In genomic region chr10:32004161-32004591, GRCh38 we compare ENCODE assay signal across 10 cellular contexts. TPM values are rescaled to one million over a fixed set of nuclear protein-coding genes. Genes with fewer than 3 reads are reported as not detected.
DNase-seq lines count a peak whose midpoint lies in the region; ATAC-seq and TF ChIP-seq lines count a peak whose summit lies in the region.
"Had no signal": no experiment of that assay in that cellular context is flagged by ENCODE, and none has a peak within 500 bp of the region (broad histone marks: within the 10 kb centered on the region; RNA-seq: fewer than 3 reads in every experiment).

No MANE protein-coding gene starts in this region.

- H3K9me3 Mint-ChIP-seq in CD4-positive, CD25-positive, alpha-beta regulatory T cell, result no peaks in the 10 kb centered on the region
- no peaks in the 10 kb centered on the region for H3K9me3 Mint-ChIP-seq in endodermal cell
- no peaks in the 10 kb centered on the region for H3K9me3 Mint-ChIP-seq in naive thymus-derived CD8-positive, alpha-beta T cell
- no peaks in the 10 kb centered on the region for H3K9me3 Mint-ChIP-seq in activated CD4-positive, alpha-beta memory T cell treated with anti-CD3 and anti-CD28 coated beads for 36 hours
- H3K9me3 Mint-ChIP-seq: activated B cell treated with CpG ODN at 0.5 μM for 24 hours had no signal

- CTCF ChIA-PET in activated CD4-positive, alpha-beta memory T cell treated with anti-CD3 and anti-CD28 coated beads for 36 hours (lab: Charles Lee), result interaction anchor here (1.0 to 8.1 kb wide), 4 partner anchors 14 to 143 kb away, joined by 3 to 77 read pairs (median 3); partner anchors contain the start of gene KIF5B

- H3K9ac ChIP-seq in endodermal cell (ENCODE audit: extremely low read depth, low read length, poor library complexity, severe bottlenecking), result no peak overlapping the region

- H3K36me3 ChIP-seq in CD4-positive, CD25-positive, alpha-beta regulatory T cell (ENCODE audit: control insufficient read depth, insufficient read depth, low read length), result peaks cover 5% of the 10 kb centered on the region
- H3K36me3 ChIP-seq in MG63 (peaks cover 22% of the 10 kb centered on the region), endodermal cell (ENCODE audit: control insufficient read depth, insufficient read depth, low read length) (peaks cover 18% of the 10 kb centered on the region)

- no peaks in the 10 kb centered on the region for H3K9me3 ChIP-seq in CD4-positive, CD25-positive, alpha-beta regulatory T cell (ENCODE audit: control insufficient read depth in 2 of 2, low read length in 2 of 2)
- H3K9me3 ChIP-seq in MG63 (no peaks in the 10 kb centered on the region), endodermal cell (ENCODE audit: control insufficient read depth, low read length) (no peaks in the 10 kb centered on the region)

- no peak for ATAC-seq in CD4-positive, CD25-positive, alpha-beta regulatory T cell (ENCODE audit: low read depth in 2 of 2)
- ATAC-seq in naive thymus-derived CD8-positive, alpha-beta T cell, result peak in 1 of 2 donors; percentile 22
- ATAC-seq in GM19324 (IDR thresholded peaks at IDR 0.05; ENCODE audit: low FRiP score, unreplicated experiment), result no peak

- TF ChIP-seq CTCF in endodermal cell (conservative IDR thresholded peaks at IDR 0.05), result no peak

- H3K27me3 ChIP-seq in CD4-positive, CD25-positive, alpha-beta regulatory T cell (ENCODE audit: control insufficient read depth, insufficient read depth, low read length), result no peaks in the 10 kb centered on the region
- no peaks in the 10 kb centered on the region for H3K27me3 ChIP-seq in MG63
- H3K27me3 ChIP-seq in endodermal cell (ENCODE audit: control insufficient read depth, insufficient read depth, low read length, poor library complexity, severe bottlenecking), result no peaks in the 10 kb centered on the region

- no peaks in the 10 kb centered on the region for H3K27me3 Mint-ChIP-seq in CD4-positive, CD25-positive, alpha-beta regulatory T cell
- no peaks in the 10 kb centered on the region for H3K27me3 Mint-ChIP-seq in endodermal cell (ENCODE audit: insufficient read depth)
- no peaks in the 10 kb centered on the region for H3K27me3 Mint-ChIP-seq in naive thymus-derived CD8-positive, alpha-beta T cell
- H3K27me3 Mint-ChIP-seq in activated CD4-positive, alpha-beta memory T cell treated with anti-CD3 and anti-CD28 coated beads for 36 hours, result no peaks in the 10 kb centered on the region
- H3K27me3 Mint-ChIP-seq: activated B cell treated with CpG ODN at 0.5 μM for 24 hours had no signal

- WGBS in endodermal cell (ENCODE audit: insufficient coverage in 1 of 2, insufficient read length in 1 of 2), 2 experiments, result 82 to 87% methylated on average over 3 of the region's 3 CpGs

- H3K4me1 Mint-ChIP-seq in CD4-positive, CD25-positive, alpha-beta regulatory T cell, result peaks cover 6 to 23% (median 11%) of the 10 kb centered on the region in 4 donors
- peaks cover 33% of the 10 kb centered on the region for H3K4me1 Mint-ChIP-seq in endodermal cell
- H3K4me1 Mint-ChIP-seq in naive thymus-derived CD8-positive, alpha-beta T cell, result peaks cover 0 to 12% (median 6%) of the 10 kb centered on the region in 4 donors
- H3K4me1 Mint-ChIP-seq in activated CD4-positive, alpha-beta memory T cell treated with anti-CD3 and anti-CD28 coated beads for 36 hours (ENCODE audit: low read depth), result peaks cover 4% of the 10 kb centered on the region

- peaks cover 5% of the 10 kb centered on the region for H3K36me3 Mint-ChIP-seq in CD4-positive, CD25-positive, alpha-beta regulatory T cell
- H3K36me3 Mint-ChIP-seq in endodermal cell (ENCODE audit: low read depth), result peaks cover 19% of the 10 kb centered on the region
- peaks cover 0 to 12% (median 2%) of the 10 kb centered on the region in 3 donors for H3K36me3 Mint-ChIP-seq in naive thymus-derived CD8-positive, alpha-beta T cell
- H3K36me3 Mint-ChIP-seq in activated CD4-positive, alpha-beta memory T cell treated with anti-CD3 and anti-CD28 coated beads for 36 hours, result peaks cover 4% of the 10 kb centered on the region

- H3K27ac ChIP-seq in CD4-positive, CD25-positive, alpha-beta regulatory T cell (ENCODE audit: insufficient read depth, low read length, poor library complexity, severe bottlenecking), result peak overlapping the region; percentile 3
- H3K27ac ChIP-seq in endodermal cell (ENCODE audit: low read depth, low read length), result peak overlapping the region; percentile 70

- no peak overlapping the region for H3K4me3 ChIP-seq in CD4-positive, CD25-positive, alpha-beta regulatory T cell (ENCODE audit: low read depth, low read length)
- no peak overlapping the region for H3K4me3 ChIP-seq in MG63
- H3K4me3 ChIP-seq in endodermal cell (ENCODE audit: low read length), result no peak overlapping the region

- H3K27ac Mint-ChIP-seq in CD4-positive, CD25-positive, alpha-beta regulatory T cell, result peak overlapping the region in 1 of 3 donors; percentile 73
- H3K27ac Mint-ChIP-seq in endodermal cell, result peak overlapping the region; percentile 74
- H3K27ac Mint-ChIP-seq in naive thymus-derived CD8-positive, alpha-beta T cell, result peak overlapping the region in 8 of 10 donors; percentile 48 to 84 (median 60)
- no peak overlapping the region for H3K27ac Mint-ChIP-seq in activated CD4-positive, alpha-beta memory T cell treated with anti-CD3 and anti-CD28 coated beads for 36 hours
- H3K27ac Mint-ChIP-seq: activated B cell treated with CpG ODN at 0.5 μM for 24 hours had no signal

- intact Hi-C loops in activated CD4-positive, alpha-beta memory T cell treated with anti-CD3 and anti-CD28 coated beads for 36 hours (cut with micrococcal nuclease), result no loop called here

- H3K4me1 ChIP-seq in CD4-positive, CD25-positive, alpha-beta regulatory T cell (ENCODE audit: control insufficient read depth, insufficient read depth, low read length, poor library complexity, severe bottlenecking), result peaks cover 5% of the 10 kb centered on the region
- peaks cover 2% of the 10 kb centered on the region for H3K4me1 ChIP-seq in endodermal cell (ENCODE audit: control insufficient read depth, insufficient read depth, low read length)

- H3K4me3 Mint-ChIP-seq in CD4-positive, CD25-positive, alpha-beta regulatory T cell, result no peak overlapping the region
- H3K4me3 Mint-ChIP-seq in endodermal cell, result no peak overlapping the region
- H3K4me3 Mint-ChIP-seq in naive thymus-derived CD8-positive, alpha-beta T cell, result no peak overlapping the region
- H3K4me3 Mint-ChIP-seq in activated CD4-positive, alpha-beta memory T cell treated with anti-CD3 and anti-CD28 coated beads for 36 hours, result no peak overlapping the region
- H3K4me3 Mint-ChIP-seq: activated B cell treated with CpG ODN at 0.5 μM for 24 hours had no signal

- POLR2A ChIA-PET in naive thymus-derived CD8-positive, alpha-beta T cell (lab: Charles Lee), result interaction anchor here (0.6 to 2.2 kb wide), 3 partner anchors 16 to 142 kb away, joined by 3 to 7 read pairs (median 3); no protein-coding TSS in a partner anchor
- POLR2A ChIA-PET in activated CD4-positive, alpha-beta memory T cell treated with anti-CD3 and anti-CD28 coated beads for 36 hours (lab: Charles Lee), result interaction anchor here (0.8 kb wide), 1 partner anchor 30 kb away, joined by 3 read pairs; no protein-coding TSS in a partner anchor

- DNase-seq in CD4-positive, CD25-positive, alpha-beta regulatory T cell, result no peak
- peak; percentile 12 for DNase-seq in MG63
- DNase-seq in endodermal cell, result peak; percentile 78
- DNase-seq in naive thymus-derived CD8-positive, alpha-beta T cell, result no peak
- DNase-seq in HT-29 (ENCODE audit: low spot score), result no peak
- DNase-seq in activated CD4-positive, alpha-beta memory T cell treated with anti-CD3 and anti-CD28 coated beads for 36 hours, result no peak
- no peak for DNase-seq in HuH-7 (ENCODE audit: low spot score)
- DNase-seq: activated B cell treated with CpG ODN at 0.5 μM for 24 hours; stimulated activated CD8-positive, alpha-beta memory T cell treated with anti-CD3 and anti-CD28 coated beads, Interleukin-4, amount 100 ng/mL, for 48 hours had no signal

RNA-seq across cellular contexts. Expression of gene KIF5B, which starts 52.0 kb away (rescaled TPM):
- 69.0 TPM for total RNA-seq in CD4-positive, CD25-positive, alpha-beta regulatory T cell
- 10 to 100 TPM; 20.9 to 31.9 (median 24.6) TPM for polyA plus RNA-seq in CD4-positive, CD25-positive, alpha-beta regulatory T cell
- total RNA-seq in MG63 (2014; rRNA removed; shearing (Covaris generic); ENCODE audit: low replicate concordance), result 27.7 and 52.2 TPM in 2 replicates
- total RNA-seq in endodermal cell, result 100 to 1,000 TPM in 1 of 2 donors, 10 to 100 TPM in 1; 90.8 to 104 TPM
- polyA plus RNA-seq in endodermal cell (2013, experiment 1 of 2), result 120 TPM
- 126 TPM for polyA plus RNA-seq in endodermal cell (2013, experiment 2 of 2)
- total RNA-seq in naive thymus-derived CD8-positive, alpha-beta T cell, result 10 to 100 TPM; 46.6 to 47.8 TPM
- 10 to 100 TPM; 17.0 to 19.6 (median 17.9) TPM for polyA plus RNA-seq in naive thymus-derived CD8-positive, alpha-beta T cell
- 51.0 TPM in 2 replicates for total RNA-seq in HT-29 (2014; rRNA removed; shearing (Covaris generic))
- total RNA-seq in activated CD4-positive, alpha-beta memory T cell treated with anti-CD3 and anti-CD28 coated beads for 36 hours, result 10 to 100 TPM; 73.9 to 75.2 TPM

Comparison
In these comparisons a context has a peak if more than half of its experiments do, and no peak if none do; other contexts are left out.
1. DNase-seq: peak in MG63 (single experiment) and endodermal cell (single experiment); none in CD4-positive, CD25-positive, alpha-beta regulatory T cell (0 of 3), naive thymus-derived CD8-positive, alpha-beta T cell (0 of 10), HT-29 (single experiment), activated CD4-positive, alpha-beta memory T cell treated with anti-CD3 and anti-CD28 coated beads for 36 hours (single experiment) and HuH-7 (single experiment).